ENCODE assay signal across 9 cellular contexts in the genomic region with DNA sequence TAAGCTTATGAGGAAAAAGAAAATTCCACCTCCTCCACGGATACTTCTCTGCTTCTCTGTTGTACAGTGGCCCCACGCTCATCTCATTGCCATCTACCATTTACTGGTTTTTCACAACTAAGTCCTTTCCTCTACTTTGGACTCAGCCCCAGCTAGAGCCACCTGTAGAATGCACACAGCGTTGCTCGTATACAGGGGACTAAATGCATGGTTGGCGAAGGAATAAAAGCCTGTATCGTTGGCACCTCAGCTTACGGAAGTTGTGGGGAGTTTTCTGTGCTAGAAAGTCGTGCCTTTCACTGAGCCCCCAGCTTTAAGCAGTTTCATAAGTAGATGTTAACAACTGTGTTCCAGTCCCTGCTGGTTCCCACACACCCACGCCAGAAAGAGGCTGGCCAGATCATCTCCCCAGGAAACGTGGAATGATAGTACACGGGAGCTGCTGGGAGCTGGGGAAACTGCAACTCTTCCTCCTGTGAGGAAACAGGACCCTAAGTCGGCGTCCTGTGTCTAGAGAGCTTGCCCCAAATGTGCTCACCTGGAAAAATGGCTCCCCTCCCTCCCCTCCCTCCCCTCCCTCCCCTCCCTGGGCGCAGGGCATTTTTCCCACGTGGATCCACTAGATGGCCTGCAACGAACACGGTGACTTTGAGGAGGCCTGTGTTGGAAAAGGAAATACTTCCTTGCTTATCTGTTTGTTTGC. TPM values are rescaled to one million over a fixed set of nuclear protein-coding genes. Genes with fewer than 3 reads are reported as not detected.
A peak's percentile ranks its signal among the peaks of the same experiment; 100 is the strongest.
DNase-seq lines count a peak whose midpoint lies in the region; ATAC-seq, FAIRE-seq and TF ChIP-seq lines count a peak whose summit lies in the region.
"Had no signal": no experiment of that assay in that cellular context is flagged by ENCODE, and none has a peak within 500 bp of the region (broad histone marks: within the 10 kb centered on the region; RNA-seq: fewer than 3 reads in every experiment).

No MANE protein-coding gene starts in this region.

- H3K56ac ChIP-seq in H9 (ENCODE audit: insufficient read length, low read depth, low read length): no peak overlapping the region

- no peak overlapping the region for H3T11ph ChIP-seq in H9 (ENCODE audit: low read length)

- H3K27me3 Mint-ChIP-seq in H9 (ENCODE audit: low read depth): peaks cover 6% of the 10 kb centered on the region
- no peaks in the 10 kb centered on the region for H3K27me3 Mint-ChIP-seq in progenitor cell of endocrine pancreas

- peaks cover 38% of the 10 kb centered on the region for H3K4me1 ChIP-seq in A549
- H3K4me1 ChIP-seq in H9 (ENCODE audit: insufficient read depth, low read length): peaks cover 8% of the 10 kb centered on the region

- H3K79me2 ChIP-seq in H9 (ENCODE audit: insufficient read depth, low read length): no peaks in the 10 kb centered on the region

- H3K9ac ChIP-seq in H9 (ENCODE audit: extremely low read depth, insufficient read length, low read length): no peak overlapping the region

- TF ChIP-seq RAD21 in A549 (conservative IDR thresholded peaks at IDR 0.05 in 1 of 2, IDR thresholded peaks at IDR 0.05 in 1 of 2): peak; percentile 78 to 89

- H3K23me2 ChIP-seq in H9 (ENCODE audit: insufficient read length, low read depth, low read length, poor library complexity, severe bottlenecking): no peaks in the 10 kb centered on the region

- H4K5ac ChIP-seq in H9 (ENCODE audit: insufficient read length, low read depth, low read length): no peak overlapping the region

- no peak for TF ChIP-seq POLR2A in A549 (IDR thresholded peaks at IDR 0.05; ENCODE audit: low read length)

- H2BK5ac ChIP-seq in H9 (ENCODE audit: insufficient read length, low read length): no peak overlapping the region

- H2BK12ac ChIP-seq in H9 (ENCODE audit: insufficient read length, low read depth, low read length): no peak overlapping the region

- in situ Hi-C loops in SK-MEL-5 (cut with HindIII; ENCODE audit: low pct_unique_long_range_greater_than_20kb, low sequenced_read_pairs): no loop called here

- H3K4me2 ChIP-seq in A549 (peak overlapping the region; percentile 76), H9 (ENCODE audit: insufficient read depth, insufficient read length, low read length) (no peak overlapping the region)

- no peak overlapping the region for H3K4ac ChIP-seq in H9 (ENCODE audit: low read depth, low read length)

- H3K36me3 Mint-ChIP-seq in H9 (ENCODE audit: insufficient read depth in 1 of 3, low read depth in 3 of 3) (peaks cover 6 to 11% (median 10%) of the 10 kb centered on the region in 3 experiments), progenitor cell of endocrine pancreas (ENCODE audit: insufficient read depth) (no peaks in the 10 kb centered on the region)
- H3K36me3 Mint-ChIP-seq in activated naive CD4-positive, alpha-beta T cell treated with anti-CD3 and anti-CD28 coated beads, Interleukin-2, amount 50 U/mL, for 72 hours: peaks cover 6 to 21% of the 10 kb centered on the region in 2 donors

- H3K4me3 ChIP-seq in A549: peak overlapping the region; percentile 8; the same call in 1 of the 3 replicates

- H4K91ac ChIP-seq in H9 (ENCODE audit: insufficient read length, low read depth, low read length): no peak overlapping the region

- 27% methylated on average over 16 of the region's 17 CpGs for WGBS in A549 (ENCODE audit: missing lambda C conversion rate)
- WGBS in H9 (ENCODE audit: extremely low coverage, insufficient read length, low lambda C conversion rate): no CpG with 5 or more reads among the region's 17 CpGs

- no peak overlapping the region for H3K27ac Mint-ChIP-seq in H9
- no peak overlapping the region for H3K27ac Mint-ChIP-seq in progenitor cell of endocrine pancreas
- no peak overlapping the region for H3K27ac Mint-ChIP-seq in activated naive CD4-positive, alpha-beta T cell treated with anti-CD3 and anti-CD28 coated beads, Interleukin-2, amount 50 U/mL, for 72 hours

- peaks cover 14% of the 10 kb centered on the region for H3K9me3 ChIP-seq in A549
- no peaks in the 10 kb centered on the region for H3K9me3 ChIP-seq in H9 (ENCODE audit: control insufficient read depth, low read depth, low read length)

- H3K4me3 Mint-ChIP-seq in H9: 0 out of 5 replicates have a peak overlapping the region, but pooled peaks of 1 of the 2 experiments have one; percentile 42
- H3K4me3 Mint-ChIP-seq in progenitor cell of endocrine pancreas (ENCODE audit: low read depth): no peak overlapping the region
- H3K4me3 Mint-ChIP-seq: central memory CD8-positive, alpha-beta T cell had no signal

- no peak overlapping the region for H2BK20ac ChIP-seq in H9 (ENCODE audit: low read depth, low read length, poor library complexity, severe bottlenecking)

- POLR2A ChIA-PET in A549 (lab: Yijun Ruan, JAX): interaction anchor here (0.7 kb wide), 1 partner anchor 179 kb away, joined by 3 read pairs; a partner anchor contains a TSS

- H3K79me1 ChIP-seq in H9 (ENCODE audit: insufficient read depth, low read depth, low read length, poor library complexity, severe bottlenecking): no peaks in the 10 kb centered on the region

- H3K23ac ChIP-seq in H9 (ENCODE audit: insufficient read length, low read depth, low read length): no peak overlapping the region

- H3K4me1 Mint-ChIP-seq in H9: peaks cover 32 to 36% of the 10 kb centered on the region in 2 experiments
- peaks cover 7% of the 10 kb centered on the region for H3K4me1 Mint-ChIP-seq in progenitor cell of endocrine pancreas (ENCODE audit: low read depth)

- no peak overlapping the region for H2AK5ac ChIP-seq in H9 (ENCODE audit: insufficient read length, low read length)

- no peak overlapping the region for H2AFZ ChIP-seq in H9 (ENCODE audit: low read length)

- DNase-seq in A549 (ENCODE audit: low read depth in 1 of 2, low spot score in 1 of 2) (peak; percentile 29 to 83), H9 (peak; percentile 56), SK-MEL-5 (ENCODE audit: low read depth, low spot score) (peak; percentile 68), globus pallidus (ENCODE audit: low spot score) (peak; percentile 78), progenitor cell of endocrine pancreas (ENCODE audit: low spot score, unreplicated experiment) (no peak), NCI-H1436 (lab: John Stamatoyannopoulos, UW) (no peak)
- DNase-seq in activated naive CD4-positive, alpha-beta T cell treated with anti-CD3 and anti-CD28 coated beads, Interleukin-2, amount 50 U/mL, for 72 hours (ENCODE audit: low spot score in 2 of 2): no peak

- peak; percentile 70 for TF ChIP-seq CTCF in A549 (IDR thresholded peaks at IDR 0.05)
- peak; percentile 37; the same call in 2 of the 3 replicates for TF ChIP-seq CTCF in H9 (conservative IDR thresholded peaks at IDR 0.05)
- TF ChIP-seq CTCF in progenitor cell of endocrine pancreas (IDR thresholded peaks at IDR 0.05; ENCODE audit: unreplicated experiment): peak; percentile 41

- H2BK15ac ChIP-seq in H9 (ENCODE audit: low read depth, low read length): no peak overlapping the region

- no peaks in the 10 kb centered on the region for H4K20me1 ChIP-seq in H9 (ENCODE audit: control insufficient read depth, insufficient read depth, insufficient read length)

- no peak for TF ChIP-seq EP300 in A549 (IDR thresholded peaks at IDR 0.05)

- H4K8ac ChIP-seq in H9 (replicated peaks; ENCODE audit: insufficient read length, low read depth, low read length): no peak overlapping the region

- H3K9me3 Mint-ChIP-seq in H9: peaks cover 9 to 13% of the 10 kb centered on the region in 2 experiments
- H3K9me3 Mint-ChIP-seq in progenitor cell of endocrine pancreas (ENCODE audit: low read depth): no peaks in the 10 kb centered on the region
- peaks cover 10 to 14% of the 10 kb centered on the region in 2 donors for H3K9me3 Mint-ChIP-seq in activated naive CD4-positive, alpha-beta T cell treated with anti-CD3 and anti-CD28 coated beads, Interleukin-2, amount 50 U/mL, for 72 hours

- ATAC-seq in A549 (peak; percentile 67; a peak in 5 of 6 replicates), HG02610 (IDR thresholded peaks at IDR 0.05; ENCODE audit: unreplicated experiment) (no peak)
- ATAC-seq in activated naive CD4-positive, alpha-beta T cell treated with anti-CD3 and anti-CD28 coated beads, Interleukin-2, amount 50 U/mL, for 72 hours: no peak

- H2BK120ac ChIP-seq in H9 (ENCODE audit: low read depth, low read length, poor library complexity, severe bottlenecking): no peak overlapping the region

- H3K27ac ChIP-seq in A549 (peak overlapping the region; percentile 89 to 93), H9 (ENCODE audit: insufficient read length, low read depth, low read length) (no peak overlapping the region)

- no peak overlapping the region for H3K18ac ChIP-seq in H9 (ENCODE audit: insufficient read length, low read depth, low read length)

- no peak for FAIRE-seq in A549 (lab: Jason Lieb, UNC)

- H3K27me3 ChIP-seq in H9 (ENCODE audit: insufficient read depth, low read length): no peaks in the 10 kb centered on the region

- CTCF ChIA-PET in A549 (lab: Yijun Ruan, JAX): interaction anchor here (0.6 to 2.4 kb wide), 14 partner anchors 8 to 313 kb away, joined by 3 to 9 read pairs (median 4); a partner anchor contains a TSS

- H3K14ac ChIP-seq in H9 (ENCODE audit: insufficient read depth, low read length): no peak overlapping the region

TF ChIP-seq in A549, 52 proteins besides CTCF, POLR2A, EP300 and RAD21 (continues in another document):
- TF ChIP-seq, protein P1, sequence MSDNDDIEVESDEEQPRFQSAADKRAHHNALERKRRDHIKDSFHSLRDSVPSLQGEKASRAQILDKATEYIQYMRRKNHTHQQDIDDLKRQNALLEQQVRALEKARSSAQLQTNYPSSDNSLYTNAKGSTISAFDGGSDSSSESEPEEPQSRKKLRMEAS (IDR thresholded peaks at IDR 0.05): peak; percentile 78
- peak in 1 of 2 experiments; percentile 33; a peak in 1 of 4 replicates for TF ChIP-seq CEBPB (IDR thresholded peaks at IDR 0.05)
- TF ChIP-seq, protein P2, sequence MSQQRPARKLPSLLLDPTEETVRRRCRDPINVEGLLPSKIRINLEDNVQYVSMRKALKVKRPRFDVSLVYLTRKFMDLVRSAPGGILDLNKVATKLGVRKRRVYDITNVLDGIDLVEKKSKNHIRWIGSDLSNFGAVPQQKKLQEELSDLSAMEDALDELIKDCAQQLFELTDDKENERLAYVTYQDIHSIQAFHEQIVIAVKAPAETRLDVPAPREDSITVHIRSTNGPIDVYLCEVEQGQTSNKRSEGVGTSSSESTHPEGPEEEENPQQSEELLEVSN (IDR thresholded peaks at IDR 0.05; ENCODE audit: borderline replicate concordance, low read depth): peak; percentile 37; the same call in 1 of the 2 replicates

RNA-seq across cellular contexts. Expression of a gene that starts 43.7 kb away (rescaled TPM):
- polyA plus RNA-seq in A549 (2011; rRNA removed) (not detected in 2 replicates), A549 (2017; fragmentation: RNase III; extraction: RNeasy Plus Mini Kit Qiagen cat#74134 plus additional on column Dnase treatment) (not detected in 3 replicates)
- not detected in 2 replicates for polyA plus RNA-seq in A549 (2012; cell fraction: cytosol; rRNA removed)
- not detected in 2 replicates for polyA plus RNA-seq in A549 (2012; cell fraction: nucleus; rRNA removed)
- not detected in 2 replicates for polyA minus RNA-seq in A549 (2011; rRNA and poly(A)+ RNA removed)
- total RNA-seq in H9 (2021) (0.22 and 0.57 TPM in 2 replicates), progenitor cell of endocrine pancreas (not detected in 2 replicates)
- not detected in 2 replicates for total RNA-seq in SK-MEL-5 (2014; rRNA removed; shearing (Covaris generic))
- polyA plus RNA-seq in SK-MEL-5 (2015; cell fraction: cytosol; rRNA removed): not detected in 2 replicates
- polyA plus RNA-seq in SK-MEL-5 (2015; cell fraction: nucleus; rRNA removed): not detected in 2 replicates
- total RNA-seq in activated naive CD4-positive, alpha-beta T cell treated with anti-CD3 and anti-CD28 coated beads, Interleukin-2, amount 50 U/mL, for 72 hours: 1 to 10 TPM in 1 of 2 donors, under 1 TPM in 1; 0.76 to 1.9 TPM

Comparison
In these comparisons a context has a peak if more than half of its experiments do, and no peak if none do; other contexts are left out.
1. ATAC-seq: peak in A549 (2 of 2); none in activated naive CD4-positive, alpha-beta T cell treated with anti-CD3 and anti-CD28 coated beads, Interleukin-2, amount 50 U/mL, for 72 hours (0 of 2) and HG02610 (single experiment).
2. DNase-seq: peak in A549 (2 of 2), H9 (single experiment), SK-MEL-5 (single experiment) and globus pallidus (single experiment); none in progenitor cell of endocrine pancreas (single experiment), activated naive CD4-positive, alpha-beta T cell treated with anti-CD3 and anti-CD28 coated beads, Interleukin-2, amount 50 U/mL, for 72 hours (0 of 2) and NCI-H1436 (single experiment).
3. Peak in every context shown above with its lines, with median percentiles within 50 percentile points of each other: CTCF ChIP-seq.